Comparison of ENCODE assay signal across 10 cellular contexts in genomic region chr1:9842781-9843575, GRCh38. TPM values are rescaled to one million over a fixed set of nuclear protein-coding genes. Genes with fewer than 3 reads are reported as not detected.
DNase-seq lines count a peak whose midpoint lies in the region; ATAC-seq and TF ChIP-seq lines count a peak whose summit lies in the region.
"Had no signal": no experiment of that assay in that cellular context is flagged by ENCODE, and none has a peak within 500 bp of the region (broad histone marks: within the 10 kb centered on the region; RNA-seq: fewer than 3 reads in every experiment).

No MANE protein-coding gene starts in this region.

- no peak overlapping the region for H4K8ac ChIP-seq in mesendoderm (ENCODE audit: low read depth, low read length)

- H3K79me2 ChIP-seq in mesendoderm (ENCODE audit: control insufficient read depth, insufficient read depth, low read length), result no peaks in the 10 kb centered on the region

- H3K79me1 ChIP-seq in mesendoderm (ENCODE audit: low read length), result no peaks in the 10 kb centered on the region

- no peaks in the 10 kb centered on the region for H3K36me3 ChIP-seq in mesendoderm (ENCODE audit: control insufficient read depth, insufficient read depth, low read length)

- H3K4me1 ChIP-seq in mesendoderm (ENCODE audit: control insufficient read depth, low read depth, low read length), result no peaks in the 10 kb centered on the region

- H3K4me3 ChIP-seq in astrocyte of the spinal cord (ENCODE audit: low read depth, low read length) (no peak overlapping the region), mesendoderm (ENCODE audit: low read length) (no peak overlapping the region)

- H3K56ac ChIP-seq in mesendoderm (ENCODE audit: low read length), result no peak overlapping the region

- no CpG with 5 or more reads among the region's 20 CpGs for WGBS in mesendoderm (ENCODE audit: extremely low coverage, insufficient coverage, low lambda C conversion rate)

- in situ Hi-C loops in astrocyte of the spinal cord (cut with HindIII; ENCODE audit: low sequenced_read_pairs), result no loop called here

- no peak for ATAC-seq in HG02981 (IDR thresholded peaks at IDR 0.05; ENCODE audit: unreplicated experiment)
- ATAC-seq: natural killer cell had no signal

- H4K5ac ChIP-seq in mesendoderm (ENCODE audit: low read length), result no peak overlapping the region

- H3K4ac ChIP-seq in mesendoderm (ENCODE audit: low read depth, low read length), result no peak overlapping the region

- DNase-seq in NCI-H1694 treated with DMSO at 0.1 percent for 48 hours (lab: John Stamatoyannopoulos, UW) (peak; percentile 56), astrocyte of the spinal cord (ENCODE audit: low read depth, low spot score) (peak; percentile 13), islet precursor cell (peak; percentile 52), mesendoderm (no peak), activated T-cell treated with anti-CD3 and anti-CD28 coated beads for 4 hours (no peak)
- no peak for DNase-seq in activated CD4-positive, CD25-positive, alpha-beta regulatory T cell (lab: John Stamatoyannopoulos, UW)
- DNase-seq: natural killer cell; stimulated activated CD4-positive, alpha-beta T cell treated with anti-CD3 and anti-CD28 coated beads, Interleukin-15, amount 100 ng/mL, for 24 hours had no signal

- H3K27ac ChIP-seq in C4-2B, result peak overlapping the region; percentile 95
- no peak overlapping the region for H3K27ac ChIP-seq in mesendoderm (ENCODE audit: low read depth, low read length)

- no peak overlapping the region for H2BK15ac ChIP-seq in mesendoderm (replicated peaks; ENCODE audit: low read depth)

- H3K9ac ChIP-seq in mesendoderm (ENCODE audit: low read length), result no peak overlapping the region

- no peak overlapping the region for H3K18ac ChIP-seq in mesendoderm (ENCODE audit: low read length)

- H2BK5ac ChIP-seq in mesendoderm (ENCODE audit: low read length), result no peak overlapping the region

- H2BK120ac ChIP-seq in mesendoderm (ENCODE audit: low read depth, low read length), result no peak overlapping the region

- H3K4me2 ChIP-seq in mesendoderm (ENCODE audit: low read length), result no peak overlapping the region

- H3K27me3 ChIP-seq in mesendoderm (ENCODE audit: insufficient read depth, low read length, poor library complexity), result no peaks in the 10 kb centered on the region

- no peak overlapping the region for H3K23ac ChIP-seq in mesendoderm (ENCODE audit: low read length)

- H2AK5ac ChIP-seq in mesendoderm (ENCODE audit: low read length), result no peak overlapping the region

- TF ChIP-seq CTCF in C4-2B (conservative IDR thresholded peaks at IDR 0.05) (no peak), astrocyte of the spinal cord (IDR thresholded peaks at IDR 0.05; ENCODE audit: low read depth, low read length) (peak; percentile 3)

RNA-seq across cellular contexts. Expression of gene CLSTN1, which starts 19.2 kb away (rescaled TPM):
- 43.7 TPM for polyA plus RNA-seq in mesendoderm (2013, experiment 1 of 2)
- polyA plus RNA-seq in mesendoderm (2013, experiment 2 of 2), result 43.4 TPM

Comparison
In these comparisons a context has a peak if more than half of its experiments do, and no peak if none do; other contexts are left out.
1. DNase-seq: peak in NCI-H1694 treated with DMSO at 0.1 percent for 48 hours (single experiment), astrocyte of the spinal cord (single experiment) and islet precursor cell (single experiment); none in activated CD4-positive, CD25-positive, alpha-beta regulatory T cell (0 of 4), mesendoderm (single experiment) and activated T-cell treated with anti-CD3 and anti-CD28 coated beads for 4 hours (single experiment).